8 cellular contexts compared by ENCODE assay signal in genomic region chr1:28887835-28888682, GRCh38. TPM values are rescaled to one million over a fixed set of nuclear protein-coding genes. Genes with fewer than 3 reads are reported as not detected.
A peak's percentile ranks its signal among the peaks of the same experiment; 100 is the strongest.
DNase-seq lines count a peak whose midpoint lies in the region; ATAC-seq, FAIRE-seq and TF ChIP-seq lines count a peak whose summit lies in the region.

No MANE protein-coding gene starts in this region.

- in situ Hi-C loops in astrocyte of the spinal cord (cut with HindIII; ENCODE audit: low sequenced_read_pairs): no loop called here

- H3K9ac ChIP-seq in HUES6 (ENCODE audit: low read length) (peak overlapping the region; percentile 55), kidney (ENCODE audit: low read length in 2 of 2) (peak overlapping the region; percentile 61 to 87)

- ATAC-seq in thoracic aorta (ENCODE audit: insufficient number of reproducible peaks, low FRiP score, low read depth): no peak

- intact Hi-C loops in kidney (cut with DNase I): no loop called here

- no peak for FAIRE-seq in kidney (lab: Jason Lieb, UNC)

- H3K4me3 ChIP-seq in AG10803 (ENCODE audit: low read length): peak overlapping the region; percentile 82
- H3K4me3 ChIP-seq in HUES6 (ENCODE audit: low read depth, low read length): peak overlapping the region; percentile 93
- H3K4me3 ChIP-seq in astrocyte of the spinal cord (ENCODE audit: low read depth, low read length): peak overlapping the region; percentile 77
- H3K4me3 ChIP-seq in kidney (ENCODE audit: low read length in 2 of 2): peak overlapping the region; percentile 58 to 90
- peak overlapping the region; percentile 98 for H3K4me3 ChIP-seq in thoracic aorta

- DNase-seq in AG10803 (ENCODE audit: low read depth) (no peak), astrocyte of the spinal cord (ENCODE audit: low read depth, low spot score) (no peak), kidney (peak; percentile 77), thoracic aorta (ENCODE audit: low spot score) (no peak), NCI-H526 treated with DMSO at 0.1 percent for 48 hours (lab: John Stamatoyannopoulos, UW) (no peak), GM19238 (ENCODE audit: insufficient read length, low spot score) (no peak), HCEC 1CT (no peak)

- H3K9me3 ChIP-seq in HUES6 (ENCODE audit: control insufficient read depth, insufficient read depth, low read depth, low read length) (no peaks in the 10 kb centered on the region), kidney (ENCODE audit: control insufficient read depth in 1 of 2, low read length in 2 of 2) (no peaks in the 10 kb centered on the region), thoracic aorta (no peaks in the 10 kb centered on the region)

- H3K4me1 ChIP-seq in HUES6 (ENCODE audit: control insufficient read depth, insufficient read depth, low read length) (peaks cover 37% of the 10 kb centered on the region), kidney (ENCODE audit: control insufficient read depth in 1 of 2, insufficient read depth in 1 of 2, low read depth in 1 of 2, low read length in 2 of 2) (peaks cover 6 to 14% of the 10 kb centered on the region in 2 donors), thoracic aorta (ENCODE audit: control insufficient read depth in 1 of 2, low read depth in 2 of 2) (peaks cover 18 to 42% of the 10 kb centered on the region in 2 donors)

- H3K27ac ChIP-seq in HUES6 (ENCODE audit: low read depth, low read length) (no peak overlapping the region), kidney (ENCODE audit: low read depth in 2 of 2, low read length in 2 of 2) (no peak overlapping the region), thoracic aorta (peak overlapping the region; percentile 51 to 63)

- no peaks in the 10 kb centered on the region for H3K36me3 ChIP-seq in HUES6 (ENCODE audit: control insufficient read depth, insufficient read depth, low read length)
- H3K36me3 ChIP-seq in kidney (ENCODE audit: control insufficient read depth in 1 of 2, insufficient read depth in 2 of 2, low read length in 2 of 2): no peaks in the 10 kb centered on the region
- H3K36me3 ChIP-seq in thoracic aorta: no peaks in the 10 kb centered on the region

- TF ChIP-seq CTCF in AG10803 (conservative IDR thresholded peaks at IDR 0.05; ENCODE audit: low read length) (no peak), astrocyte of the spinal cord (IDR thresholded peaks at IDR 0.05; ENCODE audit: low read depth, low read length) (no peak), kidney (IDR thresholded peaks at IDR 0.05; ENCODE audit: borderline replicate concordance, extremely low read depth, insufficient read depth) (no peak), thoracic aorta (IDR thresholded peaks at IDR 0.05) (no peak)

- H3K27me3 ChIP-seq in HUES6 (ENCODE audit: control insufficient read depth, insufficient read depth, low read length) (no peaks in the 10 kb centered on the region), thoracic aorta (replicated peaks; ENCODE audit: insufficient read depth) (no peaks in the 10 kb centered on the region)

RNA-seq across cellular contexts. Expression of gene EPB41, which starts 26.3 kb away (rescaled TPM):
- 38.8 TPM for total RNA-seq in kidney
- 9.9 TPM for polyA plus RNA-seq in kidney (ENCODE audit: insufficient read depth, low read depth, low replicate concordance)
- total RNA-seq in thoracic aorta: 10 to 100 TPM; 26.7 to 37.8 TPM

Comparison
In these comparisons a context has a peak if more than half of its experiments do, and no peak if none do; other contexts are left out.
1. H3K27ac ChIP-seq: peak in thoracic aorta (2 of 2); none in HUES6 (single experiment) and kidney (0 of 2).
2. Peak in every context shown above with its lines, with median percentiles within 50 percentile points of each other: H3K4me3 ChIP-seq.